In the genomic region with DNA sequence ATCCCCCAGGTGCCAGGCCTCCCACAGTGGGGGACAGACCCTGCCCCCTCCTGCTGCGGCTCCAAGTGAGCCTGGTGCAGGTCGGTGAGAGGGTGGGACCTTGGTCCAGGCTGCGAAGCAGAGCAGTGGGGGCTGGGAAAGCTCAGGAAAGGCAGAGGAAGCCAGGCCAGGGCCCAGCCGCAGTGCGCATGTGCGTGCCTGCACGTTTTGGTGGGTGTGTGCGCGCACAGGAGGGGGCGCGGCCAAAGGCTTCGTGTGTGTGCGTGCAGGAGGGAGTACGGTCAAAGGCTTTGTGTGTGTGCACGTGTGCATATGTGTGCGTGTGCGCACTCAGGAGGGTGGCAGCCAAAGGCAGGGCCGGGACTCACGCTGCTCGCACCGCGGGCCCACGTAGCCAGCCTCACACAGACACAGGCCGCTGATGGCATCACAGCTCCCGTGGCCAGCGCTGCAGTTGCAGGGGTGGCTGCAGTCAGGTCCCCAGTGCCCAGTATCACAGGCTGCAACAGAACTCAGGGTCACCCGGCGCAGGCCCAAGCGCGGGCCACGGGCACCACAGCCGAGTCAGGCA, we compare ENCODE assay signal across 26 cellular contexts.
"Had no signal": no experiment of that assay in that cellular context is flagged by ENCODE, and none has a peak within 500 bp of the region (broad histone marks: within the 10 kb centered on the region; RNA-seq: fewer than 3 reads in every experiment).

No MANE protein-coding gene starts in this region.

- DNase-seq: activated CD4-positive, alpha-beta T cell treated with anti-CD3 and anti-CD28 coated beads, Interleukin-2, amount 10 ng/mL, durations not matched to agents 24 days and 14 days; activated CD4-positive, alpha-beta T cell treated with anti-CD3 and anti-CD28 coated beads, Interleukin-2, amount 50 U/mL, for 4 hours; activated CD8-positive, alpha-beta T cell treated with anti-CD3 and anti-CD28 coated beads for 36 hours; activated effector memory CD4-positive, alpha-beta T cell treated with anti-CD3 and anti-CD28 coated beads, Interleukin-2, amount 50 U/mL, for 16 hours; activated naive CD4-positive, alpha-beta T cell; activated naive CD4-positive, alpha-beta T cell treated with anti-CD3 and anti-CD28 coated beads, Interleukin-2, amount 50 U/mL, for 16 hours; activated naive CD8-positive, alpha-beta T cell treated with anti-CD3 and anti-CD28 coated beads for 36 hours; activated T-cell treated with anti-CD3 and anti-CD28 coated beads, Interleukin-2, amount 50 U/mL, for 1 hour; activated T-cell treated with anti-CD3 and anti-CD28 coated beads, Interleukin-2, amount 50 U/mL, for 72 hours; amniotic stem cell; aorta; brain microvascular endothelial cell; central memory CD4-positive, alpha-beta T cell; NCI-H1092 treated with DMSO at 0.1 percent for 48 hours; NCI-H1417; NCI-H1694; NCI-H1930; NCI-H2107; NCI-H2171; NCI-H446; NCI-H510A treated with DMSO at 0.1 percent for 48 hours; NCI-H526 treated with DMSO at 0.1 percent for 48 hours; NCI-H774; OCI-M1; Right ventricle myocardium superior; T1000 had no signal
